8 cellular contexts compared by ENCODE assay signal in the genomic region with DNA sequence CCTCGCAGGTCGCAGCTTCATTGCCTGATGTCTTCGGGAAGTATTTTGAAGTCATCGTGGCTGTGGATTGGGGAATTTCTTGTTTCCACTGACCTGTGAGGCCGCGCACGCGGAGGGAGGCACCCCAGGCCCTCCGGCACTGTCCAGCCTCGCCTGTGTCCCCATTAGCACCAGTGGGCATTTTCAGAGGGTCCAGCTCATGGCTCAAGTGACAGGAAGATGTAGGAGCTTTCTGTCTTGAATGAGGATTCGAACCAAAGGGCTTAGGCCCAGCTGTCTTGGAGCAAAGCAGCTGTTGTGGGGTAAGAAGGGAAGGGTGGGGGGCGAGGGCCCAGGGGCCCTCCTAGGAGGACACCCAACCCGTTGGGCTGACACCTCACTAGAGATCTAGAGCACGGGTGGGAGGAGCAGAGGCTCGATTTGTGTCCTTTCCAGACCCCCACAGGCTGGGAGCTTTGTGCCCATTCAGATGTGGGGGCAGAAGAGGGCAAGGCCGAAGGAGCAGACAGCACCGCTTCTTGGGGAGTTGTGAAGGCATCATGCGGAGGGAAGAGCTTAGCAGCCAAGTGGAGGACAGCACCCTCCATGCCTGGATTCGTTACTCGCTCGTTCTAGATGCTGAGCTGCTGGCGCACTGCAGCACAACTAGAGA. TPM values are rescaled to one million over a fixed set of nuclear protein-coding genes. Genes with fewer than 3 reads are reported as not detected.
A peak's percentile ranks its signal among the peaks of the same experiment; 100 is the strongest.
DNase-seq lines count a peak whose midpoint lies in the region; ATAC-seq and TF ChIP-seq lines count a peak whose summit lies in the region.

No MANE protein-coding gene starts in this region.

- H2AFZ ChIP-seq in GM23248 = peak overlapping the region; percentile 98

- H3K27me3 ChIP-seq in GM23248 (replicated peaks; ENCODE audit: insufficient read depth) = no peaks in the 10 kb centered on the region
- H3K27me3 ChIP-seq in gastrocnemius medialis = no peaks in the 10 kb centered on the region

- H3K27ac ChIP-seq in GM23248 = peak overlapping the region; percentile 83
- H3K27ac ChIP-seq in VCaP = peak overlapping the region; percentile 80
- peak overlapping the region; percentile 83 to 87 (median 86) for H3K27ac ChIP-seq in gastrocnemius medialis

- no peaks in the 10 kb centered on the region for H4K20me1 ChIP-seq in GM23248 (ENCODE audit: insufficient read depth)

- H3K79me2 ChIP-seq in GM23248 (ENCODE audit: insufficient read depth) = peaks cover 37% of the 10 kb centered on the region

- peak overlapping the region; percentile 79 for H3K4me2 ChIP-seq in GM23248 (ENCODE audit: unreplicated experiment)

- H3K9me3 ChIP-seq in GM23248 (ENCODE audit: low read depth) (no peaks in the 10 kb centered on the region), gastrocnemius medialis (no peaks in the 10 kb centered on the region)

- in situ Hi-C loops in GM23248 (cut with MboI) = no loop called here
- in situ Hi-C loops in gastrocnemius medialis (cut with MboI; ENCODE audit: low sequenced_read_pairs in 4 of 4) = loop anchor here in 3 of 4 donors (10.0 to 25.0 kb wide), 4 partner anchors 120 to 240 kb away; partner anchors contain the start of genes ZNF248 (in 3 of the 3) and ZNF25 (in 2 of the 3)

- peak overlapping the region; percentile 96 for H3K9ac ChIP-seq in GM23248

- no peaks in the 10 kb centered on the region for H3F3A ChIP-seq in GM23248 (ENCODE audit: insufficient read depth)

- peak overlapping the region; percentile 91 for H3K4me3 ChIP-seq in GM23248
- peak overlapping the region; percentile 71 to 95 for H3K4me3 ChIP-seq in foreskin fibroblast (ENCODE audit: low read depth in 1 of 2, low read length in 2 of 2)
- peak overlapping the region; percentile 72 to 92 (median 89) for H3K4me3 ChIP-seq in gastrocnemius medialis

- H3K4me1 ChIP-seq in GM23248 (ENCODE audit: insufficient read depth) (peaks cover 4% of the 10 kb centered on the region; the same call in 1 of the 2 replicates), gastrocnemius medialis (peaks cover 8 to 12% of the 10 kb centered on the region in 2 donors)

- ATAC-seq in gastrocnemius medialis (no peak), esophagus mucosa (no peak)

- intact Hi-C loops in gastrocnemius medialis (cut with DNase I; ENCODE audit: low total_unique reads) = loop anchor here (1.0 kb wide), 3 partner anchors 85 to 237 kb away; partner anchors contain the start of genes ZNF25 and ZNF33A

- DNase-seq in GM23248 = no peak
- no peak for DNase-seq in foreskin fibroblast
- no peak for DNase-seq in gastrocnemius medialis
- DNase-seq in NCI-H146 treated with DMSO at 0.1 percent for 48 hours (lab: John Stamatoyannopoulos, UW; ENCODE audit: unreplicated experiment) = no peak
- no peak for DNase-seq in medulla oblongata (ENCODE audit: extremely low spot score)
- no peak for DNase-seq in inferior parietal cortex (ENCODE audit: extremely low spot score)

- no peaks in the 10 kb centered on the region for H3K9me2 ChIP-seq in GM23248 (ENCODE audit: insufficient read depth)

- WGBS in GM23248 (ENCODE audit: low coverage in 1 of 2, low lambda C conversion rate in 2 of 2, missing lambda C conversion rate in 2 of 2), 2 experiments = 41 to 45% methylated on average over 22 of the region's 22 CpGs

- peaks cover 27% of the 10 kb centered on the region for H3K36me3 ChIP-seq in GM23248 (ENCODE audit: low read depth)
- peaks cover 0 to 43% of the 10 kb centered on the region in 2 donors for H3K36me3 ChIP-seq in gastrocnemius medialis

- TF ChIP-seq CTCF in VCaP (conservative IDR thresholded peaks at IDR 0.05) = no peak
- TF ChIP-seq CTCF in foreskin fibroblast (IDR thresholded peaks at IDR 0.05; ENCODE audit: low read depth, low read length) = no peak
- TF ChIP-seq CTCF in gastrocnemius medialis (IDR thresholded peaks at IDR 0.05 in 4 of 5, conservative IDR thresholded peaks at IDR 0.05 in 1 of 5) = no peak

- no peak for TF ChIP-seq POLR2A in gastrocnemius medialis (IDR thresholded peaks at IDR 0.05)

RNA-seq across cellular contexts. Expression of gene ZNF37A, which starts 0.9 kb away (rescaled TPM):
- total RNA-seq in GM23248 (2014; rRNA removed; shearing (Covaris generic)) = 10.7 and 11.5 TPM in 2 replicates
- 8.3 and 10.9 TPM in 2 replicates for polyA plus RNA-seq in GM23248 (2016; fragmentation: Nextera tagmentation; extraction: Ambion mirVana)
- total RNA-seq in gastrocnemius medialis (10 to 100 TPM in 2 of 4 donors, 1 to 10 TPM in 2; 4.3 to 13.4 (median 8.7) TPM), esophagus mucosa (5.6 TPM)
